Comparison of ENCODE assay signal across 8 cellular contexts in the genomic region with DNA sequence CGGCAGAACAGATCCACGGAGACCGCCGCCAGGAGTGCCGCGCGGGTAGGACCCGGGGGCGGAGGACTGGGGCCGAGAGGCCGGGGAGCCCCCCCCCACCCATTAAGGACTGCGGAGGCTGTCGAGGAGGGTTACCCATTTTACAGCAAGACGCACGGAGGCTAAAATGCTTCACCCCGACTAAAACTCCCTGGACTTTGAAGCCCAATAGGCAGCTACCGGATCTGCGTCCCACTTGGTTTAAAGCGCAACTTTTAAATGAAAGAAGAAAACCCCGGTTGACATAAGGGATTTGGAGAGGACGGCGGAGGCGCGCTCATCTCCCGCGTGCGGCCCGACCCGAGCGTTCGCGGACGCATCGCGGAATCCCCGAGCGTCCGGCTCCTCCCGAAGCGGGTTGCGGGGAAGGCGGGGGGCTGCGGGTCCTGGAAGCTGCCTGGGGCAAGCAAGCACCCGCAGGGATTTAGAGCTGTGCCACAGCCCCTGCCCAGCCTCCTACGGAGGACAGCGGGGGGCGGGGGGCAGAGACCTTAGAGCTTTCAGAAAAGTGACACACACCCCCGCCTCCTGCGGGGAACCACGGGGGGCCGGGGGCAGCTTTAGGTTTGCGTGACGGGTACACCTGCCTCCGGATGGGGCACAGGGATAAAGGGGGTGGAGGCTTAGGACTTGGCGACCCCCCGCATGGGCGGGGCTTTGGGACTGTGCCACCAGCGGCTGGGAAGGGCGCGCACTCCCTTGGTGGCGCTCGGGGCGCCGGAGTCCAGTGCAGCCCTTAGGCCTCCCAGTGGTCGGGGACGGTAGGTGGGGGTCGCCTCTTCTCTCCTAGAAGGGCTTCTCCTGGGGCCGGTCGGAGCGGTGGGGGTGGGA. TPM values are rescaled to one million over a fixed set of nuclear protein-coding genes. Genes with fewer than 3 reads are reported as not detected.
DNase-seq lines count a peak whose midpoint lies in the region; ATAC-seq, FAIRE-seq and TF ChIP-seq lines count a peak whose summit lies in the region.

No MANE protein-coding gene starts in this region.

- H3K4me3 ChIP-seq in fibroblast of mammary gland (ENCODE audit: control insufficient read depth, low read depth, low read length) (no peak overlapping the region), pancreas (peak overlapping the region in 3 of 4 donors; percentile 18 to 45 (median 43))

- H3K27ac ChIP-seq in pancreas: no peak overlapping the region

- WGBS in pancreas, 2 donors: 5% methylated on average over 67 to 70 of the region's 70 CpGs

- H3K9me3 ChIP-seq in pancreas: no peaks in the 10 kb centered on the region

- H3K27me3 ChIP-seq in pancreas: peaks cover 0 to 6% (median 0%) of the 10 kb centered on the region in 4 donors

- ATAC-seq in pancreas (peak in 2 of 4 donors; percentile 4 to 8), GM19324 (IDR thresholded peaks at IDR 0.05; ENCODE audit: low FRiP score, unreplicated experiment) (no peak), GM19328 (IDR thresholded peaks at IDR 0.05; ENCODE audit: unreplicated experiment) (no peak), GM21529 (IDR thresholded peaks at IDR 0.05; ENCODE audit: unreplicated experiment) (no peak), left lobe of liver (no peak)

- H3K36me3 ChIP-seq in pancreas: no peaks in the 10 kb centered on the region

- DNase-seq in EH (ENCODE audit: low read depth) (peak; percentile 44), NCI-H748 treated with DMSO at 0.1 percent for 48 hours (lab: John Stamatoyannopoulos, UW) (peak; percentile 38), fibroblast of mammary gland (ENCODE audit: low read depth) (peak; percentile 17), pancreas (no peak), left lobe of liver (ENCODE audit: low spot score) (no peak)

- no peak for FAIRE-seq in pancreas (lab: Jason Lieb, UNC)

- intact Hi-C loops in pancreas (cut with DNase I): loop anchor here in 1 of 3 donors (10.0 kb wide), 1 partner anchor 543 kb away; no protein-coding TSS in a partner anchor

- peaks cover 0 to 8% (median 0%) of the 10 kb centered on the region in 3 donors for H3K4me1 ChIP-seq in pancreas

- no peak for TF ChIP-seq CTCF in fibroblast of mammary gland (conservative IDR thresholded peaks at IDR 0.05; ENCODE audit: control insufficient read depth, insufficient read depth, low read depth, low read length)
- TF ChIP-seq CTCF in pancreas (IDR thresholded peaks at IDR 0.05): no peak

RNA-seq across cellular contexts. Expression of a gene that starts 0.8 kb away (rescaled TPM):
- 1 to 10 TPM in 5 of 6 donors, under 1 TPM in 1; 0.75 to 3.2 (median 1.2) TPM for total RNA-seq in pancreas
- polyA plus RNA-seq in pancreas: 1 to 10 TPM; 1.6 to 2.2 TPM
- total RNA-seq in left lobe of liver: 8.4 TPM

Comparison
In these comparisons a context has a peak if more than half of its experiments do, and no peak if none do; other contexts are left out.
1. DNase-seq: peak in EH (single experiment), NCI-H748 treated with DMSO at 0.1 percent for 48 hours (single experiment) and fibroblast of mammary gland (single experiment); none in pancreas (0 of 6) and left lobe of liver (single experiment).